In the genomic region with DNA sequence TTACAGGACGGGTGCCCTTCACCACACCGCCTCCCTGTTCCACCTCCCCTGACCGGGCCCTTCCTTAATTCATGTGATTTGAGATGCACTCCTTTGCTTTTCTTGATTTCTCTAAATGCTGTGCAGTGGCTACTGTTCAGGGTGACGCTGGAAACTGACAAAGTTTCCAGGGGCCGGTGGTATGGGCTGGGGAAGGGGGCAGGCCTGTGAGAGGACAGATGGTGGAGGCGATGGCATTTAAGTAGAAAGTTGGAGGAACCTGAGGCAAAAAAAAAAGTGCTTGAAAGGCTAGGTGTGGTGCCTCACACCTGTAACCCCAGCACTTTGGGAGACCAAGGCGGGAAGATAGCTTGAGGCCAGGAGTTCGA, we compare ENCODE assay signal across 23 cellular contexts. TPM values are rescaled to one million over a fixed set of nuclear protein-coding genes. Genes with fewer than 3 reads are reported as not detected.
DNase-seq lines count a peak whose midpoint lies in the region; ATAC-seq, FAIRE-seq and TF ChIP-seq lines count a peak whose summit lies in the region.
"Had no signal": no experiment of that assay in that cellular context is flagged by ENCODE, and none has a peak within 500 bp of the region (broad histone marks: within the 10 kb centered on the region; RNA-seq: fewer than 3 reads in every experiment).

No MANE protein-coding gene starts in this region.

- H3K9me3 ChIP-seq in IMR-90 (ENCODE audit: control insufficient read depth, insufficient read depth, low read length) (no peaks in the 10 kb centered on the region), endothelial cell of umbilical vein (replicated peaks; ENCODE audit: control insufficient read depth, insufficient read depth, low read length) (no peaks in the 10 kb centered on the region), trophoblast cell (ENCODE audit: insufficient read depth, low read depth, low read length) (no peaks in the 10 kb centered on the region)
- H3K9me3 ChIP-seq: SK-N-SH had no signal

- H3K27ac Mint-ChIP-seq in activated naive CD4-positive, alpha-beta T cell treated with anti-CD3 and anti-CD28 coated beads, Interleukin-2, amount 10 ng/mL, durations not matched to agents 7 days and 5 days, result no peak overlapping the region

- H3K9me3 Mint-ChIP-seq in activated naive CD4-positive, alpha-beta T cell treated with anti-CD3 and anti-CD28 coated beads, Interleukin-2, amount 10 ng/mL, durations not matched to agents 7 days and 5 days, result no peaks in the 10 kb centered on the region

- H3K4me3 ChIP-seq in IMR-90 (ENCODE audit: insufficient read depth, low read depth, low read length) (no peak overlapping the region), endothelial cell of umbilical vein (replicated peaks in 1 of 3; ENCODE audit: insufficient read depth in 1 of 3, low read depth in 1 of 3, low read length in 3 of 3) (no peak overlapping the region), trophoblast cell (ENCODE audit: low read depth, low read length) (no peak overlapping the region)
- H3K4me3 ChIP-seq: K562 had no signal

- H3K79me2 ChIP-seq in endothelial cell of umbilical vein (ENCODE audit: control insufficient read depth, insufficient read depth, low read length), result no peaks in the 10 kb centered on the region
- no peaks in the 10 kb centered on the region for H3K79me2 ChIP-seq in trophoblast cell (ENCODE audit: control insufficient read depth, insufficient read depth, low read length, poor library complexity)

- H2AK5ac ChIP-seq in IMR-90 (ENCODE audit: low read depth, low read length), result peak overlapping the region; percentile 90
- H2AK5ac ChIP-seq in trophoblast cell (ENCODE audit: low read length), result peak overlapping the region; percentile 8

- H4K8ac ChIP-seq in IMR-90 (ENCODE audit: low read depth in 2 of 2, low read length in 2 of 2) (peak overlapping the region; percentile 49 to 92; a peak in 2 of 4 replicates), trophoblast cell (ENCODE audit: low read depth, low read length) (no peak overlapping the region)

- H3K56ac ChIP-seq in IMR-90 (ENCODE audit: extremely low read depth, insufficient read depth, low read length), result no peak overlapping the region

- peak; percentile 32 for DNase-seq in activated CD8-positive, alpha-beta memory T cell treated with anti-CD3 and anti-CD28 coated beads for 24 hours
- no peak for DNase-seq in activated CD8-positive, alpha-beta memory T cell treated with anti-CD3 and anti-CD28 coated beads, Interleukin-2, amount 50 U/mL, for 48 hours
- no peak for DNase-seq in IMR-90
- no peak for DNase-seq in endothelial cell of umbilical vein (ENCODE audit: low read depth, low spot score)
- DNase-seq in trophoblast cell, result no peak
- DNase-seq in activated T-cell treated with anti-CD3 and anti-CD28 coated beads for 4 hours, result no peak
- no peak for DNase-seq in activated naive CD4-positive, alpha-beta T cell treated with anti-CD3 and anti-CD28 coated beads, Interleukin-2, amount 10 ng/mL, durations not matched to agents 7 days and 5 days
- DNase-seq: 8988T, C1 segment of cervical spinal cord, GDM1, MV-4-11, NCI-H1417 treated with DMSO at 0.1 percent for 48 hours, NCI-H2029 treated with DMSO at 0.1 percent for 48 hours, NCI-H2171 treated with DMSO at 0.1 percent for 48 hours, NCI-H446 treated with DMSO at 0.1 percent for 48 hours, NCI-H748 treated with DMSO at 0.1 percent for 48 hours, SK-N-SH had no signal

- no peaks in the 10 kb centered on the region for H3K27me3 ChIP-seq in IMR-90 (ENCODE audit: control insufficient read depth, insufficient read depth, low read length)
- H3K27me3 ChIP-seq in endothelial cell of umbilical vein (ENCODE audit: control insufficient read depth in 2 of 2, insufficient read depth in 2 of 2, low read length in 2 of 2), result no peaks in the 10 kb centered on the region
- H3K27me3 ChIP-seq in trophoblast cell (ENCODE audit: insufficient read depth, low read length), result no peaks in the 10 kb centered on the region

- no peak overlapping the region for H3K4me2 ChIP-seq in IMR-90 (ENCODE audit: low read depth, low read length)
- no peak overlapping the region for H3K4me2 ChIP-seq in endothelial cell of umbilical vein (ENCODE audit: insufficient read depth, low read length)
- no peak overlapping the region for H3K4me2 ChIP-seq in trophoblast cell (ENCODE audit: low read length)

- no peak for TF ChIP-seq POLR2A in IMR-90 (IDR thresholded peaks at IDR 0.05; ENCODE audit: low read depth, low read length)
- no peak for TF ChIP-seq POLR2A in endothelial cell of umbilical vein (IDR thresholded peaks at IDR 0.05; ENCODE audit: low read depth, low read length)

- H3K9ac ChIP-seq in IMR-90 (ENCODE audit: low read depth, low read length), result no peak overlapping the region
- H3K9ac ChIP-seq in endothelial cell of umbilical vein (replicated peaks; ENCODE audit: extremely low read depth, insufficient read depth, low read length), result no peak overlapping the region
- no peak overlapping the region for H3K9ac ChIP-seq in trophoblast cell (ENCODE audit: low read length)

- no peaks in the 10 kb centered on the region for H3K36me3 Mint-ChIP-seq in activated naive CD4-positive, alpha-beta T cell treated with anti-CD3 and anti-CD28 coated beads, Interleukin-2, amount 10 ng/mL, durations not matched to agents 7 days and 5 days

- no peak for FAIRE-seq in endothelial cell of umbilical vein (lab: Jason Lieb, UNC)
- FAIRE-seq: GM12891, GM18507, H54, K562 had no signal

- H3K18ac ChIP-seq in IMR-90 (ENCODE audit: low read depth, low read length) (no peak overlapping the region; the same call in 1 of the 2 replicates), trophoblast cell (ENCODE audit: low read length) (no peak overlapping the region)

- peak overlapping the region; percentile 70; the same call in 1 of the 2 replicates for H4K5ac ChIP-seq in IMR-90 (ENCODE audit: low read depth, low read length)

- peak overlapping the region; percentile 83 for H2BK20ac ChIP-seq in IMR-90 (ENCODE audit: low read depth, low read length)

- peaks cover 22% of the 10 kb centered on the region for H3K4me1 ChIP-seq in IMR-90 (ENCODE audit: control insufficient read depth, insufficient read depth, low read length)
- H3K4me1 ChIP-seq in endothelial cell of umbilical vein (ENCODE audit: control insufficient read depth, extremely low read depth, insufficient read depth, low read length), result peaks cover 22% of the 10 kb centered on the region
- H3K4me1 ChIP-seq in trophoblast cell (ENCODE audit: control insufficient read depth in 1 of 2, insufficient read depth in 2 of 2, low read length in 2 of 2), result peaks cover 6 to 15% of the 10 kb centered on the region in 2 experiments

- in situ Hi-C loops in IMR-90 (cut with MboI; ENCODE audit: low sequenced_read_pairs), result no loop called here

- H3K79me1 ChIP-seq in IMR-90 (ENCODE audit: low read depth in 1 of 2, low read length in 2 of 2) (peaks cover 0 to 20% of the 10 kb centered on the region in 2 experiments; a peak in 3 of 4 replicates), trophoblast cell (ENCODE audit: low read length) (peaks cover 1% of the 10 kb centered on the region)

- peak overlapping the region; percentile 61 for H2BK12ac ChIP-seq in trophoblast cell (ENCODE audit: low read length)

- H2AFZ ChIP-seq in IMR-90 (replicated peaks; ENCODE audit: low read length, poor library complexity) (peak overlapping the region; percentile 85), endothelial cell of umbilical vein (ENCODE audit: low read depth, low read length) (peak overlapping the region; percentile 10), trophoblast cell (ENCODE audit: insufficient read depth, low read length, poor library complexity) (no peak overlapping the region)

- H3K36me3 ChIP-seq in IMR-90 (ENCODE audit: control insufficient read depth, insufficient read depth, low read length) (no peaks in the 10 kb centered on the region), endothelial cell of umbilical vein (ENCODE audit: control insufficient read depth in 2 of 2, extremely low read depth in 1 of 2, insufficient read depth in 2 of 2, low read length in 2 of 2) (no peaks in the 10 kb centered on the region), trophoblast cell (ENCODE audit: control insufficient read depth in 1 of 2, insufficient read depth in 2 of 2, low read length in 2 of 2) (no peaks in the 10 kb centered on the region)

- H2AK9ac ChIP-seq in IMR-90 (replicated peaks; ENCODE audit: low read depth, low read length, poor library complexity), result peak overlapping the region; percentile 9

- no peak overlapping the region for H4K12ac ChIP-seq in trophoblast cell (ENCODE audit: low read depth, low read length)

- POLR2A ChIA-PET in IMR-90 (lab: Charles Lee; ENCODE audit: unreplicated experiment) (no interaction called here), endothelial cell of umbilical vein (lab: Charles Lee) (no interaction called here)

- H2BK120ac ChIP-seq in IMR-90 (ENCODE audit: low read depth, low read length) (peak overlapping the region; percentile 93), trophoblast cell (ENCODE audit: insufficient read depth, low read length, poor library complexity) (no peak overlapping the region)

- H3K4me3 Mint-ChIP-seq in activated naive CD4-positive, alpha-beta T cell treated with anti-CD3 and anti-CD28 coated beads, Interleukin-2, amount 10 ng/mL, durations not matched to agents 7 days and 5 days, result no peak overlapping the region

- no peak for TF ChIP-seq CTCF in IMR-90 (conservative IDR thresholded peaks at IDR 0.05; ENCODE audit: low read depth, low read length)
- TF ChIP-seq CTCF in endothelial cell of umbilical vein (IDR thresholded peaks at IDR 0.05; ENCODE audit: extremely low read depth in 1 of 2, insufficient read depth in 1 of 2, low read depth in 1 of 2, low read length in 2 of 2), result no peak

- H3K27ac ChIP-seq in IMR-90 (ENCODE audit: insufficient read depth, low read length), result no peak overlapping the region; the same call in 1 of the 2 replicates
- H3K27ac ChIP-seq in endothelial cell of umbilical vein (ENCODE audit: insufficient read depth, low read depth, low read length), result no peak overlapping the region
- no peak overlapping the region for H3K27ac ChIP-seq in trophoblast cell (ENCODE audit: low read depth, low read length)

- no peak for TF ChIP-seq RAD21 in IMR-90 (IDR thresholded peaks at IDR 0.05; ENCODE audit: low read length)

- no TSS peak for BruUV-seq in IMR-90 (replicated peaks; lab: Mats Ljungman, UMichigan)
- BruUV-seq in endothelial cell of umbilical vein (replicated peaks; lab: Mats Ljungman, UMichigan), result no TSS peak

- H2BK5ac ChIP-seq in IMR-90 (ENCODE audit: low read depth, low read length, poor library complexity, severe bottlenecking) (peak overlapping the region; percentile 85), trophoblast cell (ENCODE audit: low read depth, low read length, poor library complexity) (no peak overlapping the region)

- peak overlapping the region; percentile 91; the same call in 2 of the 3 replicates for H2BK15ac ChIP-seq in IMR-90 (ENCODE audit: low read depth, low read length)

- CTCF ChIA-PET in IMR-90 (lab: Yijun Ruan, JAX), result interaction anchor here (0.7 kb wide), 1 partner anchor 81 kb away, joined by 4 read pairs; no protein-coding TSS in a partner anchor
- CTCF ChIA-PET in endothelial cell of umbilical vein (lab: Charles Lee), result no interaction called here
- CTCF ChIA-PET in activated naive CD4-positive, alpha-beta T cell treated with anti-CD3 and anti-CD28 coated beads, Interleukin-2, amount 10 ng/mL, durations not matched to agents 7 days and 5 days (lab: Charles Lee), result no interaction called here

- peaks cover 4% of the 10 kb centered on the region for H3K4me1 Mint-ChIP-seq in activated naive CD4-positive, alpha-beta T cell treated with anti-CD3 and anti-CD28 coated beads, Interleukin-2, amount 10 ng/mL, durations not matched to agents 7 days and 5 days

- H3K23ac ChIP-seq in IMR-90 (ENCODE audit: low read depth, low read length), result no peak overlapping the region
- no peak overlapping the region for H3K23ac ChIP-seq in trophoblast cell (ENCODE audit: low read length)

- WGBS in IMR-90 (ENCODE audit: extremely low coverage in 2 of 2, insufficient read length in 1 of 2), 2 experiments, result 100% methylated on average over 4 of the region's 8 CpGs; no CpG with 5 or more reads in 1 of the 2 experiments
- WGBS in trophoblast cell (ENCODE audit: extremely low coverage, insufficient coverage, insufficient read length), result no CpG with 5 or more reads among the region's 8 CpGs

- H3K14ac ChIP-seq in IMR-90 (replicated peaks; ENCODE audit: low read depth, low read length) (no peak overlapping the region), trophoblast cell (ENCODE audit: low read length) (no peak overlapping the region)

- dilution Hi-C loops in IMR-90 (cut with HindIII; ENCODE audit: low sequenced_read_pairs, unreplicated experiment), result no loop called here
- dilution Hi-C loops in endothelial cell of umbilical vein (cut with MboI; ENCODE audit: extremely low pct_ligation_motif_present, low sequenced_read_pairs), result no loop called here

- peak overlapping the region; percentile 91 for H4K91ac ChIP-seq in IMR-90 (ENCODE audit: insufficient read depth, low read depth, low read length)
- H4K91ac ChIP-seq in trophoblast cell (ENCODE audit: low read depth, low read length), result peak overlapping the region; percentile 64

- H3K9me1 ChIP-seq in IMR-90 (ENCODE audit: insufficient read depth, low read length) (peaks cover 28% of the 10 kb centered on the region), endothelial cell of umbilical vein (replicated peaks; ENCODE audit: control insufficient read depth, extremely low read depth, insufficient read depth, low read length) (no peaks in the 10 kb centered on the region)

- H3K27me3 Mint-ChIP-seq in activated naive CD4-positive, alpha-beta T cell treated with anti-CD3 and anti-CD28 coated beads, Interleukin-2, amount 10 ng/mL, durations not matched to agents 7 days and 5 days, result peaks cover 34% of the 10 kb centered on the region

- H4K20me1 ChIP-seq in IMR-90 (ENCODE audit: insufficient read depth, low read length) (no peaks in the 10 kb centered on the region), endothelial cell of umbilical vein (replicated peaks; ENCODE audit: control insufficient read depth, extremely low read depth, insufficient read depth, low read length) (no peaks in the 10 kb centered on the region)

- peak overlapping the region; percentile 90 for H3K4ac ChIP-seq in IMR-90 (ENCODE audit: low read depth, low read length)
- no peak overlapping the region for H3K4ac ChIP-seq in trophoblast cell (ENCODE audit: low read depth, low read length)

- intact Hi-C loops in IMR-90 (cut with micrococcal nuclease), result no loop called here
- intact Hi-C loops in endothelial cell of umbilical vein (cut with micrococcal nuclease), result no loop called here

- no peak for ATAC-seq in IMR-90 (ENCODE audit: low read depth)
- no peak for ATAC-seq in HG02588 (IDR thresholded peaks at IDR 0.05; ENCODE audit: unreplicated experiment)
- ATAC-seq: K562, Right ventricle myocardium inferior had no signal

RNA-seq across cellular contexts. Expression of a gene that starts 11.7 kb away (rescaled TPM):
- total RNA-seq in IMR-90 (2012; rRNA removed) (8.2 and 9.4 TPM in 2 replicates), endothelial cell of umbilical vein (13.7 and 21.8 TPM in 2 replicates)
- polyA plus RNA-seq in IMR-90 (2012; rRNA removed) (18.0 and 21.2 TPM in 2 replicates), endothelial cell of umbilical vein (14.1 and 15.3 TPM in 2 replicates)
- 21.7 and 23.3 TPM in 2 replicates for polyA plus RNA-seq in IMR-90 (2012; cell fraction: cytosol; rRNA removed)
- 21.1 and 27.3 TPM in 2 replicates for polyA plus RNA-seq in IMR-90 (2012; cell fraction: nucleus; rRNA removed; ENCODE audit: low replicate concordance)
- polyA plus RNA-seq in endothelial cell of umbilical vein (2011; cell fraction: cytosol; rRNA removed), result 9.7 and 10.5 TPM in 2 replicates
- polyA plus RNA-seq in endothelial cell of umbilical vein (2011; cell fraction: nucleus; rRNA removed), result 7.6 and 11.4 TPM in 2 replicates
- 25.1 and 26.9 TPM in 2 replicates for polyA plus RNA-seq in endothelial cell of umbilical vein (2012)
- 3.0 and 3.2 TPM in 2 replicates for polyA minus RNA-seq in endothelial cell of umbilical vein
- polyA minus RNA-seq in endothelial cell of umbilical vein (2011; cell fraction: cytosol; rRNA and poly(A)+ RNA removed), result 16.9 TPM
- 2.8 and 5.3 TPM in 2 replicates for polyA minus RNA-seq in endothelial cell of umbilical vein (2011; cell fraction: nucleus; rRNA and poly(A)+ RNA removed)
- 33.1 and 36.6 TPM in 2 replicates for polyA plus RNA-seq in trophoblast cell (2013)
